In the genomic region with DNA sequence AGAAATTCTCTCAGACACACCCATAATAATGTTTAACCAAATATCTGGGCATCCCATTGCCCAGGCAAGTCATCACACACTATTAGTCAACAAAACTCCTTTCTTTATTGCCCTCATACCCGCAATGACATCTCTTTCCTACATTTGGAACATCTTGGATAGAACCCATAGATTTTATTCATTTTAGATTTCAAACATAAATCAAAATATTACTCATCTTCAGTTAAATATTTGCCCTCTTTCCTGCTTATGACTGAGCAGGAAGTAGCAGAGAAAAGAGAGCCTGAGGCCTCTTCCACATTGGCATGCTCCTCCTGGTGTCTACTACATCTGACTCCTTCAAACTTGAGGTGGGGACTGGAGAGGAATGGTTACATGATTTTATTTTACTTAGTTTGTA, we compare ENCODE assay signal across 17 cellular contexts.
DNase-seq lines count a peak whose midpoint lies in the region; ATAC-seq and TF ChIP-seq lines count a peak whose summit lies in the region.
"Had no signal": no experiment of that assay in that cellular context is flagged by ENCODE, and none has a peak within 500 bp of the region (broad histone marks: within the 10 kb centered on the region; RNA-seq: fewer than 3 reads in every experiment).

No MANE protein-coding gene starts in this region.

- no peaks in the 10 kb centered on the region for H4K20me1 ChIP-seq in PC-3 (ENCODE audit: low read length)

- H3K79me2 ChIP-seq in PC-3 (ENCODE audit: low read length), result no peaks in the 10 kb centered on the region

- 83 to 91% methylated on average over 1 of the region's 1 CpG for WGBS in heart right ventricle, 2 donors
- WGBS in stomach, 5 donors, result 81 to 90% (median 86%) methylated on average over 1 of the region's 1 CpG

- peaks cover 4% of the 10 kb centered on the region for H3F3A ChIP-seq in PC-3 (ENCODE audit: low read length, unreplicated experiment)

- H3K4me3 ChIP-seq in PC-3 (ENCODE audit: low read length), result no peak overlapping the region
- no peak overlapping the region for H3K4me3 ChIP-seq in epithelial cell of esophagus (ENCODE audit: low read length)
- H3K4me3 ChIP-seq in heart right ventricle, result no peak overlapping the region
- no peak overlapping the region for H3K4me3 ChIP-seq in stomach

- H3K27ac ChIP-seq in PC-3 (ENCODE audit: low read length) (peak overlapping the region; percentile 100), heart right ventricle (no peak overlapping the region), stomach (no peak overlapping the region)

- H3K36me3 ChIP-seq in PC-3 (ENCODE audit: low read depth, low read length) (peaks cover 19% of the 10 kb centered on the region), heart right ventricle (no peaks in the 10 kb centered on the region), stomach (no peaks in the 10 kb centered on the region)
- H3K36me3 ChIP-seq: BE2C had no signal

- ATAC-seq in PC-3 (peak; percentile 100), heart right ventricle (no peak), GM19324 (IDR thresholded peaks at IDR 0.05; ENCODE audit: low FRiP score, unreplicated experiment) (no peak), sciatic nerve (no peak)

- H3K27me3 ChIP-seq in PC-3 (ENCODE audit: low read length), result no peaks in the 10 kb centered on the region
- no peaks in the 10 kb centered on the region for H3K27me3 ChIP-seq in heart right ventricle
- H3K27me3 ChIP-seq in stomach, result no peaks in the 10 kb centered on the region
- H3K27me3 ChIP-seq: BE2C had no signal

- no TSS peak for BruUV-seq in PC-3 (replicated peaks; lab: Mats Ljungman, UMichigan)

- no peak for TF ChIP-seq CTCF in PC-3 (conservative IDR thresholded peaks at IDR 0.05; ENCODE audit: low read depth, low read length)
- TF ChIP-seq CTCF in epithelial cell of esophagus (IDR thresholded peaks at IDR 0.05; ENCODE audit: insufficient read depth, low read depth, low read length, missing control alignments), result no peak
- no peak for TF ChIP-seq CTCF in heart right ventricle (IDR thresholded peaks at IDR 0.05)
- no peak for TF ChIP-seq CTCF in stomach (IDR thresholded peaks at IDR 0.05)

- intact Hi-C loops in PC-3 (cut with micrococcal nuclease) (loop anchor here (1.0 to 10.0 kb wide), 7 partner anchors 19 to 391 kb away; no protein-coding TSS in a partner anchor), heart right ventricle (cut with DNase I) (no loop called here), sciatic nerve (cut with DNase I) (no loop called here), stomach (cut with DNase I; ENCODE audit: low total_unique reads) (no loop called here)

- no peak overlapping the region for H3K4me2 ChIP-seq in PC-3 (ENCODE audit: low read length)

- TF ChIP-seq EP300 in stomach (IDR thresholded peaks at IDR 0.05), result no peak

- POLR2A ChIA-PET in PC-3 (lab: Charles Lee; ENCODE audit: unreplicated experiment), result no interaction called here

- peak overlapping the region; percentile 86 for H3K9ac ChIP-seq in PC-3 (ENCODE audit: low read length)

- no peak for TF ChIP-seq POLR2A in stomach (IDR thresholded peaks at IDR 0.05)

- CTCF ChIA-PET in PC-3 (lab: Charles Lee), result no interaction called here

- H2AFZ ChIP-seq in PC-3 (ENCODE audit: low read length), result no peak overlapping the region

- H3K4me1 ChIP-seq in PC-3 (ENCODE audit: insufficient read depth, low read length) (peaks cover 17% of the 10 kb centered on the region), heart right ventricle (no peaks in the 10 kb centered on the region), stomach (no peaks in the 10 kb centered on the region)
- H3K4me1 ChIP-seq: BE2C had no signal

- H3K9me3 ChIP-seq in PC-3 (ENCODE audit: low read length) (peaks cover 15% of the 10 kb centered on the region; the same call in 1 of the 2 replicates), heart right ventricle (peaks cover 0 to 36% (median 12%) of the 10 kb centered on the region in 11 donors), stomach (peaks cover 0 to 34% (median 6%) of the 10 kb centered on the region in 4 donors)
- H3K9me3 ChIP-seq: BE2C had no signal

- H3K9me2 ChIP-seq in PC-3 (replicated peaks; ENCODE audit: low read length), result no peaks in the 10 kb centered on the region

- DNase-seq in ELR (ENCODE audit: low read depth) (peak; percentile 66), PC-3 (peak; percentile 92), epithelial cell of esophagus (ENCODE audit: low read depth) (peak; percentile 81), heart right ventricle (no peak), sciatic nerve (ENCODE audit: low spot score) (no peak), stomach (no peak)
- DNase-seq: BE2C; Calu3; CD4-positive, alpha-beta memory T cell; DMS79; GDM1; HFFc6; NCI-H187; NCI-H345; NCI-H526 treated with DMSO at 0.1 percent for 48 hours; SW 1271 had no signal

Comparison
In these comparisons a context has a peak if more than half of its experiments do, and no peak if none do; other contexts are left out.
1. DNase-seq: peak in ELR (single experiment), PC-3 (single experiment) and epithelial cell of esophagus (single experiment); none in heart right ventricle (0 of 2), sciatic nerve (single experiment) and stomach (single experiment).